In the genomic region with DNA sequence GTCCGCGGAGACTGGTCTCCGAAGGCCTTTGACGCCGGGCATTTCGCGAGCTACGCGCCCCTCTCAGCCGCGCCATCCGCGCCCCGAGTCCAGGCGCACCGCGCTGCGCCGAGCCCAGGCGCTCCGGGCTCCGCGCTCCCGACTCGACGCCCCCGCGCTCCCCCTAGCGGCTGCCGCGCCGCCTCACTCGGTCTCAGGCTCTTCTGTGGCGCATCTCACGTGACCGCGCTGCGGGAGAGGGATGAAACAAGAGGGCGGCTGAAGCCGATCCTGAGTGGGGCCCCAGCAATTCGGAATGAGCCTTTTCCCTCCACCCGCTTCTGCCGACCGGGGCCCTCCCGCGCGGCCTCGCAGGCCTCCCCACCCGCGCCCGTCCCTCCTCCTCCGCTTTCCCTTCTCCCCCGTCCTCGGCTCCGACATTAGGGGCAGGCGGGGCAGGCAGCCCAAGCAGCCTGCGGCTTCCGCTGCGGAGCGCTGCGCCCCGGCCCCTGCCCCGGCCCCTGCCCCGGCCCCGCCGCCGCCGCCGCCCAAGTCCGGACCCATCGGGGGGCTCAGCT, we compare ENCODE assay signal across 8 cellular contexts. TPM values are rescaled to one million over a fixed set of nuclear protein-coding genes. Genes with fewer than 3 reads are reported as not detected.
A peak's percentile ranks its signal among the peaks of the same experiment; 100 is the strongest.
DNase-seq lines count a peak whose midpoint lies in the region; ATAC-seq lines count a peak whose summit lies in the region.

No MANE protein-coding gene starts in this region.

- H2BK120ac ChIP-seq in mesendoderm (ENCODE audit: low read depth, low read length), result no peak overlapping the region

- peak overlapping the region; percentile 83 for H3K9ac ChIP-seq in mesendoderm (ENCODE audit: low read length)

- H3K27me3 Mint-ChIP-seq in CD4-positive, alpha-beta memory T cell, result no peaks in the 10 kb centered on the region
- H3K27me3 Mint-ChIP-seq in activated CD8-positive, alpha-beta T cell treated with anti-CD3 and anti-CD28 coated beads, Interleukin-2, amount 10 ng/mL, durations not matched to agents 7 days and 5 days (ENCODE audit: low read depth), result peaks cover 4% of the 10 kb centered on the region

- peak overlapping the region; percentile 74 to 94 (median 92) for H3K27ac Mint-ChIP-seq in CD4-positive, alpha-beta memory T cell
- peak overlapping the region; percentile 89 for H3K27ac Mint-ChIP-seq in activated CD8-positive, alpha-beta T cell treated with anti-CD3 and anti-CD28 coated beads, Interleukin-2, amount 10 ng/mL, durations not matched to agents 7 days and 5 days

- H3K18ac ChIP-seq in mesendoderm (ENCODE audit: low read length), result peak overlapping the region; percentile 85

- no peak overlapping the region for H3K4ac ChIP-seq in mesendoderm (ENCODE audit: low read depth, low read length)

- peaks cover 20 to 49% (median 33%) of the 10 kb centered on the region in 4 donors for H3K4me1 Mint-ChIP-seq in CD4-positive, alpha-beta memory T cell
- peaks cover 42% of the 10 kb centered on the region for H3K4me1 Mint-ChIP-seq in activated CD8-positive, alpha-beta T cell treated with anti-CD3 and anti-CD28 coated beads, Interleukin-2, amount 10 ng/mL, durations not matched to agents 7 days and 5 days (ENCODE audit: low read depth)

- no peak overlapping the region for H2BK15ac ChIP-seq in mesendoderm (replicated peaks; ENCODE audit: low read depth)

- peak overlapping the region; percentile 95 for H3K56ac ChIP-seq in mesendoderm (ENCODE audit: low read length)

- peaks cover 10% of the 10 kb centered on the region for H3K36me3 ChIP-seq in CD4-positive, alpha-beta memory T cell (ENCODE audit: insufficient read depth, low read length)
- peaks cover 4% of the 10 kb centered on the region for H3K36me3 ChIP-seq in effector memory CD4-positive, alpha-beta T cell (ENCODE audit: control insufficient read depth, insufficient read depth, low read length)
- H3K36me3 ChIP-seq in mesendoderm (ENCODE audit: control insufficient read depth, insufficient read depth, low read length), result no peaks in the 10 kb centered on the region

- peaks cover 43% of the 10 kb centered on the region for H3K4me1 ChIP-seq in CD4-positive, alpha-beta memory T cell (ENCODE audit: insufficient read depth, low read length)
- H3K4me1 ChIP-seq in effector memory CD4-positive, alpha-beta T cell (ENCODE audit: control insufficient read depth, insufficient read depth, low read length, poor library complexity, severe bottlenecking), result peaks cover 22% of the 10 kb centered on the region
- H3K4me1 ChIP-seq in mesendoderm (ENCODE audit: control insufficient read depth, low read depth, low read length), result peaks cover 3% of the 10 kb centered on the region

- H3K4me3 ChIP-seq in CD4-positive, alpha-beta memory T cell (ENCODE audit: low read length in 2 of 2), result peak overlapping the region in 1 of 2 donors; percentile 65
- H3K4me3 ChIP-seq in effector memory CD4-positive, alpha-beta T cell (ENCODE audit: insufficient read depth, low read depth, low read length, poor library complexity, severe bottlenecking), result peak overlapping the region; percentile 77
- peak overlapping the region; percentile 62 for H3K4me3 ChIP-seq in mesendoderm (ENCODE audit: low read length)

- H3K79me1 ChIP-seq in mesendoderm (ENCODE audit: low read length), result no peaks in the 10 kb centered on the region

- intact Hi-C loops in CD4-positive, alpha-beta memory T cell (cut with micrococcal nuclease), result loop anchor here (1.0 to 10.0 kb wide), 7 partner anchors 25 to 259 kb away; a partner anchor contains a TSS

- H3K79me2 ChIP-seq in mesendoderm (ENCODE audit: control insufficient read depth, insufficient read depth, low read length), result no peaks in the 10 kb centered on the region

- H3K36me3 Mint-ChIP-seq in CD4-positive, alpha-beta memory T cell, result peaks cover 15 to 27% of the 10 kb centered on the region in 2 donors
- H3K36me3 Mint-ChIP-seq in activated CD8-positive, alpha-beta T cell treated with anti-CD3 and anti-CD28 coated beads, Interleukin-2, amount 10 ng/mL, durations not matched to agents 7 days and 5 days (ENCODE audit: low read depth), result peaks cover 20% of the 10 kb centered on the region

- CTCF ChIA-PET in CD4-positive, alpha-beta memory T cell (lab: Charles Lee; ENCODE audit: partially characterized antibody), result interaction anchor here (0.6 to 12.6 kb wide), 15 partner anchors 10 to 259 kb away, joined by 3 to 270 read pairs (median 5); a partner anchor contains a TSS
- CTCF ChIA-PET in activated CD8-positive, alpha-beta T cell treated with anti-CD3 and anti-CD28 coated beads, Interleukin-2, amount 10 ng/mL, durations not matched to agents 7 days and 5 days (lab: Charles Lee), result interaction anchor here (0.9 to 9.8 kb wide), 16 partner anchors 20 to 283 kb away, joined by 3 to 126 read pairs (median 7); a partner anchor contains a TSS

- H3K23ac ChIP-seq in mesendoderm (ENCODE audit: low read length), result no peak overlapping the region

- peak overlapping the region; percentile 79 to 93 (median 89) for H3K4me3 Mint-ChIP-seq in CD4-positive, alpha-beta memory T cell
- peak overlapping the region; percentile 85 for H3K4me3 Mint-ChIP-seq in activated CD8-positive, alpha-beta T cell treated with anti-CD3 and anti-CD28 coated beads, Interleukin-2, amount 10 ng/mL, durations not matched to agents 7 days and 5 days

- WGBS in mesendoderm (ENCODE audit: extremely low coverage, insufficient coverage, low lambda C conversion rate), result no CpG with 5 or more reads among the region's 71 CpGs

- ATAC-seq in GM19372 (IDR thresholded peaks at IDR 0.05; ENCODE audit: low read depth, unreplicated experiment) (peak; percentile 81), HG03521 (IDR thresholded peaks at IDR 0.05; ENCODE audit: unreplicated experiment) (peak; percentile 85)
- peak; percentile 87 for ATAC-seq in activated CD8-positive, alpha-beta T cell treated with anti-CD3 and anti-CD28 coated beads, Interleukin-2, amount 10 ng/mL, durations not matched to agents 7 days and 5 days

- H4K5ac ChIP-seq in mesendoderm (ENCODE audit: low read length), result no peak overlapping the region

- H3K27me3 ChIP-seq in CD4-positive, alpha-beta memory T cell (ENCODE audit: insufficient read depth, low read length), result no peaks in the 10 kb centered on the region
- no peaks in the 10 kb centered on the region for H3K27me3 ChIP-seq in effector memory CD4-positive, alpha-beta T cell (replicated peaks; ENCODE audit: control insufficient read depth, insufficient read depth, low read length, poor library complexity, severe bottlenecking)
- H3K27me3 ChIP-seq in mesendoderm (ENCODE audit: insufficient read depth, low read length, poor library complexity), result peaks cover 5% of the 10 kb centered on the region

- POLR2A ChIA-PET in CD4-positive, alpha-beta memory T cell (lab: Charles Lee; ENCODE audit: partially characterized antibody), result interaction anchor here (0.6 to 4.1 kb wide), 27 partner anchors 8 to 307 kb away, joined by 3 to 84 read pairs (median 5); a partner anchor contains a TSS
- POLR2A ChIA-PET in activated CD8-positive, alpha-beta T cell treated with anti-CD3 and anti-CD28 coated beads, Interleukin-2, amount 10 ng/mL, durations not matched to agents 7 days and 5 days (lab: Charles Lee), result interaction anchor here (0.5 to 3.7 kb wide), 13 partner anchors 19 to 254 kb away, joined by 3 to 49 read pairs (median 4); a partner anchor contains a TSS

- peak; percentile 88 to 94 (median 89) for DNase-seq in CD4-positive, alpha-beta memory T cell
- DNase-seq in NCI-H748 (lab: John Stamatoyannopoulos, UW; ENCODE audit: unreplicated experiment), result peak; percentile 92
- DNase-seq in activated CD8-positive, alpha-beta T cell treated with anti-CD3 and anti-CD28 coated beads, Interleukin-2, amount 10 ng/mL, durations not matched to agents 7 days and 5 days, result peak; percentile 95
- DNase-seq in effector memory CD4-positive, alpha-beta T cell, result peak; percentile 82 to 88 (median 84)
- DNase-seq in mesendoderm, result peak; percentile 91
- DNase-seq in stimulated activated CD8-positive, alpha-beta memory T cell treated with anti-CD3 and anti-CD28 coated beads, Interleukin-15, amount 100 ng/mL, for 1 hour (ENCODE audit: low read depth), result peak; percentile 81

- peak overlapping the region; percentile 40 for H3K4me2 ChIP-seq in mesendoderm (ENCODE audit: low read length)

- H3K9me3 Mint-ChIP-seq in CD4-positive, alpha-beta memory T cell, result no peaks in the 10 kb centered on the region
- no peaks in the 10 kb centered on the region for H3K9me3 Mint-ChIP-seq in activated CD8-positive, alpha-beta T cell treated with anti-CD3 and anti-CD28 coated beads, Interleukin-2, amount 10 ng/mL, durations not matched to agents 7 days and 5 days (ENCODE audit: insufficient read depth)

- H2BK5ac ChIP-seq in mesendoderm (ENCODE audit: low read length), result no peak overlapping the region

- H4K8ac ChIP-seq in mesendoderm (ENCODE audit: low read depth, low read length), result no peak overlapping the region

- no peak overlapping the region for H2AK5ac ChIP-seq in mesendoderm (ENCODE audit: low read length)

- no peaks in the 10 kb centered on the region for H3K9me3 ChIP-seq in CD4-positive, alpha-beta memory T cell (ENCODE audit: control insufficient read depth in 1 of 2, low read length in 2 of 2)
- H3K9me3 ChIP-seq in effector memory CD4-positive, alpha-beta T cell (ENCODE audit: control insufficient read depth, low read length), result no peaks in the 10 kb centered on the region

- peak overlapping the region; percentile 72 for H3K27ac ChIP-seq in CD4-positive, alpha-beta memory T cell (ENCODE audit: low read depth, low read length)
- peak overlapping the region; percentile 81 for H3K27ac ChIP-seq in effector memory CD4-positive, alpha-beta T cell (ENCODE audit: insufficient read depth, low read length, poor library complexity, severe bottlenecking)
- H3K27ac ChIP-seq in mesendoderm (ENCODE audit: low read depth, low read length), result no peak overlapping the region

RNA-seq across cellular contexts. Expression of a gene that starts 42.5 kb away (rescaled TPM):
- total RNA-seq in CD4-positive, alpha-beta memory T cell, result 10 to 100 TPM; 66.1 to 81.2 TPM
- 100 to 1,000 TPM; 114 to 161 TPM for polyA plus RNA-seq in CD4-positive, alpha-beta memory T cell
- 10 to 100 TPM; 79.9 to 80.0 TPM for total RNA-seq in activated CD8-positive, alpha-beta T cell treated with anti-CD3 and anti-CD28 coated beads, Interleukin-2, amount 10 ng/mL, durations not matched to agents 7 days and 5 days
- polyA plus RNA-seq in mesendoderm (2013, experiment 1 of 2), result 70.9 TPM
- 68.9 TPM for polyA plus RNA-seq in mesendoderm (2013, experiment 2 of 2)
